ENCODE assay signal across 8 cellular contexts in genomic region chr10:130135676-130136213, GRCh38. TPM values are rescaled to one million over a fixed set of nuclear protein-coding genes. Genes with fewer than 3 reads are reported as not detected.
DNase-seq lines count a peak whose midpoint lies in the region; ATAC-seq and TF ChIP-seq lines count a peak whose summit lies in the region.

No MANE protein-coding gene starts in this region.

- peaks cover 21% of the 10 kb centered on the region; the same call in 1 of the 2 replicates for H3K79me2 ChIP-seq in H9 (ENCODE audit: insufficient read depth, low read length)

- peaks cover 8 to 21% (median 9%) of the 10 kb centered on the region in 3 experiments for H3K36me3 Mint-ChIP-seq in H9 (ENCODE audit: insufficient read depth in 1 of 3, low read depth in 3 of 3)
- peaks cover 10% of the 10 kb centered on the region for H3K36me3 Mint-ChIP-seq in activated CD8-positive, alpha-beta T cell treated with anti-CD3 and anti-CD28 coated beads for 36 hours (ENCODE audit: low read depth)

- H2BK20ac ChIP-seq in H9 (ENCODE audit: low read depth, low read length, poor library complexity, severe bottlenecking): no peak overlapping the region

- H3K4me1 ChIP-seq in BLaER1: peaks cover 41% of the 10 kb centered on the region
- H3K4me1 ChIP-seq in H9 (ENCODE audit: insufficient read depth, low read length): 0 out of 2 replicates have a peak, but pooled peaks cover 2% of the 10 kb centered on the region
- H3K4me1 ChIP-seq in stomach smooth muscle (ENCODE audit: control insufficient read depth, insufficient read depth, low read length): peaks cover 26% of the 10 kb centered on the region

- peaks cover 5% of the 10 kb centered on the region for H3K27me3 Mint-ChIP-seq in H9 (ENCODE audit: low read depth)
- peaks cover 12% of the 10 kb centered on the region for H3K27me3 Mint-ChIP-seq in activated CD8-positive, alpha-beta T cell treated with anti-CD3 and anti-CD28 coated beads for 36 hours

- H2BK12ac ChIP-seq in H9 (ENCODE audit: insufficient read length, low read depth, low read length): no peak overlapping the region

- H3K18ac ChIP-seq in H9 (ENCODE audit: insufficient read length, low read depth, low read length): peak overlapping the region; percentile 21

- WGBS in H9 (ENCODE audit: extremely low coverage, insufficient read length, low lambda C conversion rate): no CpG with 5 or more reads among the region's 15 CpGs

- H4K20me1 ChIP-seq in BLaER1 (peaks cover 44% of the 10 kb centered on the region), H9 (ENCODE audit: control insufficient read depth, insufficient read depth, insufficient read length) (no peaks in the 10 kb centered on the region)

- no peak overlapping the region for H3K56ac ChIP-seq in H9 (ENCODE audit: insufficient read length, low read depth, low read length)

- H3K4me3 ChIP-seq in BLaER1 (peak overlapping the region; percentile 99), iPS-18c (ENCODE audit: insufficient read depth, low read depth, low read length) (peak overlapping the region; percentile 94), stomach smooth muscle (ENCODE audit: low read length in 2 of 2) (peak overlapping the region; percentile 46 to 89)

- no peak for ATAC-seq in activated CD8-positive, alpha-beta T cell treated with anti-CD3 and anti-CD28 coated beads for 36 hours
- ATAC-seq in HG03139 (IDR thresholded peaks at IDR 0.05; ENCODE audit: unreplicated experiment) (no peak), HG03469 (IDR thresholded peaks at IDR 0.05; ENCODE audit: unreplicated experiment) (no peak)

- H3K27me3 ChIP-seq in BLaER1: no peaks in the 10 kb centered on the region
- H3K27me3 ChIP-seq in H9 (ENCODE audit: insufficient read depth, low read length): no peaks in the 10 kb centered on the region
- H3K27me3 ChIP-seq in stomach smooth muscle (ENCODE audit: control insufficient read depth in 1 of 2, insufficient read depth in 2 of 2, low read length in 2 of 2): peaks cover 0 to 4% of the 10 kb centered on the region in 2 donors

- H2BK120ac ChIP-seq in H9 (ENCODE audit: low read depth, low read length, poor library complexity, severe bottlenecking): no peak overlapping the region

- H3K9ac ChIP-seq in BLaER1 (peak overlapping the region; percentile 90), H9 (ENCODE audit: extremely low read depth, insufficient read length, low read length) (no peak overlapping the region), stomach smooth muscle (ENCODE audit: low read length in 2 of 2) (peak overlapping the region; percentile 84 to 87)

- no peak overlapping the region for H4K8ac ChIP-seq in H9 (replicated peaks; ENCODE audit: insufficient read length, low read depth, low read length)

- peaks cover 13% of the 10 kb centered on the region in 2 experiments for H3K4me1 Mint-ChIP-seq in H9
- H3K4me1 Mint-ChIP-seq in activated CD8-positive, alpha-beta T cell treated with anti-CD3 and anti-CD28 coated beads for 36 hours (ENCODE audit: low read depth): peaks cover 34% of the 10 kb centered on the region

- H3K23me2 ChIP-seq in H9 (ENCODE audit: insufficient read length, low read depth, low read length, poor library complexity, severe bottlenecking): peaks cover 10% of the 10 kb centered on the region

- no peak overlapping the region for H3K27ac Mint-ChIP-seq in H9
- peak overlapping the region; percentile 49 for H3K27ac Mint-ChIP-seq in activated CD8-positive, alpha-beta T cell treated with anti-CD3 and anti-CD28 coated beads for 36 hours

- peaks cover 6% of the 10 kb centered on the region for H3K79me1 ChIP-seq in H9 (ENCODE audit: insufficient read depth, low read depth, low read length, poor library complexity, severe bottlenecking)

- TF ChIP-seq CTCF in H9 (conservative IDR thresholded peaks at IDR 0.05): no peak
- no peak for TF ChIP-seq CTCF in activated CD8-positive, alpha-beta T cell treated with anti-CD3 and anti-CD28 coated beads for 36 hours (IDR thresholded peaks at IDR 0.05)
- TF ChIP-seq CTCF in GM13977 (IDR thresholded peaks at IDR 0.05; ENCODE audit: extremely low read depth, insufficient read depth, missing control alignments): no peak

- no peak overlapping the region for H2AFZ ChIP-seq in H9 (ENCODE audit: low read length)

- in situ Hi-C loops in GM13977 (cut with MboI; ENCODE audit: low pct_unique_long_range_greater_than_20kb, low sequenced_read_pairs, unreplicated experiment): no loop called here

- no peak overlapping the region for H3K23ac ChIP-seq in H9 (ENCODE audit: insufficient read length, low read depth, low read length)

- no peak overlapping the region for H2AK5ac ChIP-seq in H9 (ENCODE audit: insufficient read length, low read length)

- H3K9me3 Mint-ChIP-seq in H9: no peaks in the 10 kb centered on the region
- no peaks in the 10 kb centered on the region for H3K9me3 Mint-ChIP-seq in activated CD8-positive, alpha-beta T cell treated with anti-CD3 and anti-CD28 coated beads for 36 hours

- no peak for DNase-seq in H9
- no peak for DNase-seq in activated CD8-positive, alpha-beta T cell treated with anti-CD3 and anti-CD28 coated beads for 36 hours
- DNase-seq in GM13977 (ENCODE audit: low spot score): no peak

- no peak overlapping the region for H3K4ac ChIP-seq in H9 (ENCODE audit: low read depth, low read length)

- no peaks in the 10 kb centered on the region for H3K9me3 ChIP-seq in BLaER1
- no peaks in the 10 kb centered on the region for H3K9me3 ChIP-seq in H9 (ENCODE audit: control insufficient read depth, low read depth, low read length)
- no peaks in the 10 kb centered on the region for H3K9me3 ChIP-seq in iPS-18c (ENCODE audit: control insufficient read depth, insufficient read depth, low read length)
- no peaks in the 10 kb centered on the region for H3K9me3 ChIP-seq in stomach smooth muscle (ENCODE audit: control insufficient read depth in 2 of 2, low read length in 2 of 2)

- no peak overlapping the region for H4K91ac ChIP-seq in H9 (ENCODE audit: insufficient read length, low read depth, low read length)

- H3K36me3 ChIP-seq in BLaER1: peaks cover 22% of the 10 kb centered on the region
- no peaks in the 10 kb centered on the region for H3K36me3 ChIP-seq in stomach smooth muscle (ENCODE audit: control insufficient read depth in 2 of 2, insufficient read depth in 2 of 2, low read length in 2 of 2)

- no peak overlapping the region for H2BK15ac ChIP-seq in H9 (ENCODE audit: low read depth, low read length)

- peak overlapping the region; percentile 98 for H3K4me2 ChIP-seq in BLaER1
- peak overlapping the region; percentile 22 for H3K4me2 ChIP-seq in H9 (ENCODE audit: insufficient read depth, insufficient read length, low read length)

- no peak overlapping the region for H4K5ac ChIP-seq in H9 (ENCODE audit: insufficient read length, low read depth, low read length)

- POLR2A ChIA-PET in activated CD8-positive, alpha-beta T cell treated with anti-CD3 and anti-CD28 coated beads for 36 hours (lab: Charles Lee): interaction anchor here (0.7 to 6.0 kb wide), 4 partner anchors 12 to 37 kb away, joined by 3 to 54 read pairs (median 4); partner anchors contain the start of gene C10orf143

- no peak overlapping the region for H3K14ac ChIP-seq in H9 (ENCODE audit: insufficient read depth, low read length)

- H2BK5ac ChIP-seq in H9 (ENCODE audit: insufficient read length, low read length): no peak overlapping the region

- H3K27ac ChIP-seq in BLaER1: peak overlapping the region; percentile 92
- H3K27ac ChIP-seq in H9 (ENCODE audit: insufficient read length, low read depth, low read length): no peak overlapping the region
- peak overlapping the region; percentile 62 for H3K27ac ChIP-seq in stomach smooth muscle (ENCODE audit: low read length)

- H3K4me3 Mint-ChIP-seq in H9: peak overlapping the region; percentile 75 to 91
- peak overlapping the region; percentile 82 for H3K4me3 Mint-ChIP-seq in activated CD8-positive, alpha-beta T cell treated with anti-CD3 and anti-CD28 coated beads for 36 hours

- intact Hi-C loops in activated CD8-positive, alpha-beta T cell treated with anti-CD3 and anti-CD28 coated beads for 36 hours (cut with micrococcal nuclease): no loop called here

- H3T11ph ChIP-seq in H9 (ENCODE audit: low read length): no peak overlapping the region

- CTCF ChIA-PET in activated CD8-positive, alpha-beta T cell treated with anti-CD3 and anti-CD28 coated beads for 36 hours (lab: Charles Lee): interaction anchor here (2.2 to 4.5 kb wide), 2 partner anchors 8 to 25 kb away, joined by 11 to 32 read pairs; partner anchors contain the start of gene C10orf143

RNA-seq across cellular contexts. Expression of gene GLRX3, which starts 0.4 kb away (rescaled TPM):
- total RNA-seq in H9 (2021): 135 and 139 TPM in 2 replicates
- 100 to 1,000 TPM; 109 to 121 TPM for total RNA-seq in activated CD8-positive, alpha-beta T cell treated with anti-CD3 and anti-CD28 coated beads for 36 hours

RNA-seq across cellular contexts. Expression of gene C10orf143, which starts 25.1 kb away (rescaled TPM):
- 0.79 and 0.94 TPM in 2 replicates for total RNA-seq in H9 (2021)
- total RNA-seq in activated CD8-positive, alpha-beta T cell treated with anti-CD3 and anti-CD28 coated beads for 36 hours: 1 to 10 TPM; 4.4 to 5.1 TPM
